Comparison of ENCODE assay signal across 13 cellular contexts in genomic region chr22:33492210-33492651, GRCh38.
DNase-seq lines count a peak whose midpoint lies in the region; ATAC-seq and TF ChIP-seq lines count a peak whose summit lies in the region.
"Had no signal": no experiment of that assay in that cellular context is flagged by ENCODE, and none has a peak within 500 bp of the region (broad histone marks: within the 10 kb centered on the region; RNA-seq: fewer than 3 reads in every experiment).

No MANE protein-coding gene starts in this region.

- POLR2A ChIA-PET in CD8-positive, alpha-beta T cell (lab: Charles Lee) = no interaction called here

- intact Hi-C loops in CD8-positive, alpha-beta T cell (cut with DNase I, micrococcal nuclease) = no loop called here

- H3K9me3 ChIP-seq in CD8-positive, alpha-beta T cell (ENCODE audit: low read length) = no peaks in the 10 kb centered on the region
- H3K9me3 ChIP-seq: body of pancreas had no signal

- no peak for TF ChIP-seq CTCF in CD8-positive, alpha-beta T cell (IDR thresholded peaks at IDR 0.05)
- no peak for TF ChIP-seq CTCF in GM20000 (IDR thresholded peaks at IDR 0.05; ENCODE audit: extremely low read depth, missing control alignments)
- no peak for TF ChIP-seq CTCF in endothelial cell (IDR thresholded peaks at IDR 0.05; ENCODE audit: unreplicated experiment)

- CTCF ChIA-PET in CD8-positive, alpha-beta T cell (lab: Charles Lee) = no interaction called here

- H3K4me1 ChIP-seq in CD8-positive, alpha-beta T cell (ENCODE audit: insufficient read depth, low read length) = no peaks in the 10 kb centered on the region

- no peaks in the 10 kb centered on the region for H3K27me3 ChIP-seq in CD8-positive, alpha-beta T cell (ENCODE audit: insufficient read depth, low read length)
- H3K27me3 ChIP-seq: body of pancreas had no signal

- H3K27ac Mint-ChIP-seq in CD8-positive, alpha-beta T cell = peak overlapping the region; percentile 73
- H3K27ac Mint-ChIP-seq in endothelial cell (ENCODE audit: unreplicated experiment) (peak overlapping the region; percentile 95), naive B cell (peak overlapping the region in 4 of 6 donors; percentile 31 to 79 (median 46))

- peak in 1 of 7 experiments; percentile 20 for DNase-seq in CD8-positive, alpha-beta T cell
- DNase-seq in GM20000 (ENCODE audit: low spot score) = peak; percentile 40
- DNase-seq in endothelial cell (ENCODE audit: low spot score) = peak; percentile 30
- DNase-seq in naive B cell = no peak
- no peak for DNase-seq in MV-4-11 (lab: John Stamatoyannopoulos, UW)
- no peak for DNase-seq in medulla oblongata (ENCODE audit: extremely low spot score)
- DNase-seq in Ammon's horn (ENCODE audit: low spot score) = no peak
- DNase-seq: NCI-H345; nucleus accumbens; stimulated activated CD4-positive, alpha-beta T cell treated with anti-CD3 and anti-CD28 coated beads, Interleukin-2, amount 100 ng/mL, for 24 hours had no signal

- no peak overlapping the region for H3K4me3 ChIP-seq in CD8-positive, alpha-beta T cell (ENCODE audit: low read depth, low read length)
- H3K4me3 ChIP-seq: body of pancreas had no signal

- peak overlapping the region; percentile 59 for H3K4me3 Mint-ChIP-seq in CD8-positive, alpha-beta T cell
- H3K4me3 Mint-ChIP-seq in endothelial cell (ENCODE audit: unreplicated experiment) (no peak overlapping the region), naive B cell (peak overlapping the region in 7 of 8 donors; percentile 30 to 74 (median 53))

- peak; percentile 58 for ATAC-seq in CD8-positive, alpha-beta T cell
- ATAC-seq in naive B cell (ENCODE audit: low read depth in 2 of 2) = no peak
- ATAC-seq in GM21737 (IDR thresholded peaks at IDR 0.05; ENCODE audit: unreplicated experiment) = no peak
- ATAC-seq: body of pancreas had no signal

- no peaks in the 10 kb centered on the region for H3K36me3 ChIP-seq in CD8-positive, alpha-beta T cell (ENCODE audit: insufficient read depth, low read length)

- peaks cover 10% of the 10 kb centered on the region for H3K4me1 Mint-ChIP-seq in CD8-positive, alpha-beta T cell (ENCODE audit: low read depth)
- H3K4me1 Mint-ChIP-seq in endothelial cell (ENCODE audit: unreplicated experiment) (peaks cover 25% of the 10 kb centered on the region), naive B cell (peaks cover 13 to 35% (median 20%) of the 10 kb centered on the region in 3 donors)

- H3K27ac ChIP-seq in CD8-positive, alpha-beta T cell (ENCODE audit: low read depth, low read length) = no peak overlapping the region
- H3K27ac ChIP-seq: epithelial cell of prostate had no signal

- H3K36me3 Mint-ChIP-seq in CD8-positive, alpha-beta T cell = no peaks in the 10 kb centered on the region
- peaks cover 7% of the 10 kb centered on the region for H3K36me3 Mint-ChIP-seq in endothelial cell (ENCODE audit: low read depth, unreplicated experiment)
- H3K36me3 Mint-ChIP-seq in naive B cell = peaks cover 19 to 36% of the 10 kb centered on the region in 2 donors

- H3K27me3 Mint-ChIP-seq in CD8-positive, alpha-beta T cell (ENCODE audit: low read depth) = no peaks in the 10 kb centered on the region
- H3K27me3 Mint-ChIP-seq in endothelial cell (ENCODE audit: unreplicated experiment) (peaks cover 6% of the 10 kb centered on the region), naive B cell (no peaks in the 10 kb centered on the region)

- H3K9me3 Mint-ChIP-seq in CD8-positive, alpha-beta T cell = peaks cover 2% of the 10 kb centered on the region
- no peaks in the 10 kb centered on the region for H3K9me3 Mint-ChIP-seq in endothelial cell (ENCODE audit: unreplicated experiment)
- H3K9me3 Mint-ChIP-seq in naive B cell = peaks cover 0 to 12% (median 8%) of the 10 kb centered on the region in 7 donors

Comparison
In these comparisons a context has a peak if more than half of its experiments do, and no peak if none do; other contexts are left out.
1. DNase-seq: peak in GM20000 (single experiment) and endothelial cell (single experiment); none in naive B cell (single experiment), MV-4-11 (single experiment), medulla oblongata (single experiment) and Ammon's horn (single experiment).
2. Peak in every context shown above with its lines, with median percentiles within 50 percentile points of each other: H3K27ac Mint-ChIP-seq.